Comparison of ENCODE assay signal across 1 cellular context in the genomic region with DNA sequence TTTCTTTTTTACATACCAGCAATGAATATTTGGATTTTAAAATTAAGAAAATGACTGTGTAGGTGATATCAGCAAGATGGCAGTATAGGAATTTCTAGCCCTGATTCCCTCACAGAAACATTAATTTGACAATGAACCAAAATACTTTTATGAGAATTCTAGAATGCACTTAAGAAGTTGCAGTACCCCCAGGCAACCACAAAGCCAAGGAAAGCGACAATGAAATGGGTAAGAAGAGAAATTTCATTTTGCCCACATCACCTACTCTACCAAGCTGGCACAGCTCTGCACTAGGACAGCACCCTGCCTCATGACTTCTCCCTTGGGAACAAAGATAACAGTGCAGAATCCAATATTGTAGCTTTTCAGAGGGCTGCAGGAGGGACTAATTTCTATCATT.
TF ChIP-seq lines count a peak whose summit lies in the region.

No MANE protein-coding gene starts in this region.

TF ChIP-seq in SK-N-SH treated with all-trans-retinoic acid at 6 μM for 48 hours, 23 proteins besides CTCF, POLR2A, EP300 and RAD21 (continued from another document):
- TF ChIP-seq ARNTL (CRISPR knock-in tag; IDR thresholded peaks at IDR 0.05; ENCODE audit: borderline replicate concordance, low read depth) (no peak), ZFP30 (CRISPR knock-in tag; IDR thresholded peaks at IDR 0.05) (no peak)
